8 cellular contexts compared by ENCODE assay signal in the genomic region with DNA sequence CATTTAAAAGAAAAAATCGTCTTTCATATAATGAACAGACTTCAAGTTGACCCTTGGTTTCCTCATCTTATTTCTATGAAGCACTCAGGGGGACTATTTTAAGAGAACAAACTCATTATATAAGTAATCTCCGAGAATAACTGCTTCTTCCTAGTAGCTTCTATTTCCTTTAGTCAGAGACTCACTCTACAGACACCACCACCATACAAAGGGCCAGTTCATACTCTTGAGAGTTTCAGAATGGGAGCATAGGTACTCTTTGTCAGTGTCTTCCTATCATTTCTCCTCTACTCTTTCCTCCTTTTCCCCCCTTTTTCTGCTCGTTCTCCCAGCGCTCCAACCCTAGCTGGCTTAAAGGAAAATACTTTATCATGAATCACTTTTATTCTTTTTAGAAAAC.
"Had no signal": no experiment of that assay in that cellular context is flagged by ENCODE, and none has a peak within 500 bp of the region (broad histone marks: within the 10 kb centered on the region; RNA-seq: fewer than 3 reads in every experiment).

No MANE protein-coding gene starts in this region.

- DNase-seq: GM23248, GOT3, H7, H9, HCEC 1CT, HFFc6 had no signal

- H3K27ac Mint-ChIP-seq: GM23338, HFFc6 had no signal

- H3K9me3 Mint-ChIP-seq: GM23338, H9, HFFc6 had no signal

- ATAC-seq: GM23338, HCT116 had no signal

- H3K4me3 Mint-ChIP-seq: GM23338, H9, HFFc6 had no signal
